ENCODE assay signal across 16 cellular contexts in the genomic region with DNA sequence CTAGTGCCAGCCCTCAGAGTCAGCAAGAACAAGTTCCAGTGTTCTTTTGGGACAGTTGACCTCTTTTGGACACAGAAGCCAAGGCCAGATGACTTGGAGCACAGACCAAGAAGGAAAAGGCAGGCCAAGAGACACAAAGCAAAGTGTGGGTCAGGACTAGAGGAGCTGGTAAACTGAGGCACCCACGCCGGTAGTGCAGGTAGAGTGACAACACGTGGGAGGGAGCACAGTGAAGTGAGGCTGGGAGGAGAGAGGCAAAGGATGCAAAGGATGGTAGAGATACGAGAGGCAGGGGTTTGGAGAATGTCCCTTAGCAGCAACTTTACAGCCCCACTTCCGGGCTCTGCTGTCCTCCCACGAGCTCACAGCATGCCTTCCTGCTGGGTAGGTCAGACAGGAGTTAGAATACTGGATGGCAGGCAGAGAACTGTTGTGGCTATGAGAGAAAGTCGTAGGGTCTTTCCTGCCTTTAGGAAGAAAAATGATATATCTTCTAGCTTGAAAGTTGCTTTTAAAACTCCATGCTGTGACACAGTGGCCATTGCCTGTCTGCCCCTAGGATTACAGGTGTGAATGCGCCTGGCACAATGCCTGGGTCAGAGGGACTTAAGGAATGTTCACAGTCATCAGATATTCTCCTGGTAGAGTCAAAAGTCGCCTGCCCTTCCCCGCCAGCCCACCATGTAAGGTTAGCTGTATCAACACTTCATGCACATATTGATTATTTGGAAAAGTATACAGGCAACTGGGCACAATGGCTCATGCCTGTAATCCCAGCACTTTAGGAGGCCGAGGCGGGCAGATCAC.
"Had no signal": no experiment of that assay in that cellular context is flagged by ENCODE, and none has a peak within 500 bp of the region (broad histone marks: within the 10 kb centered on the region; RNA-seq: fewer than 3 reads in every experiment).

No MANE protein-coding gene starts in this region.

- H3K9me3 Mint-ChIP-seq: activated CD4-positive, alpha-beta memory T cell treated with anti-CD3 and anti-CD28 coated beads, Interleukin-2, amount 10 ng/mL, durations not matched to agents 7 days and 5 days; activated naive CD8-positive, alpha-beta T cell treated with anti-CD3 and anti-CD28 coated beads, Interleukin-2, amount 10 ng/mL, durations not matched to agents 7 days and 5 days; stimulated activated memory B cell treated with anti-CD40 and anti-IgM and Interleukin-4, amounts not matched to agents 10 μg/mL and 1 μg/mL and 100 μg/mL, for 72 hours had no signal

- H3K27me3 ChIP-seq: esophagus squamous epithelium, transverse colon had no signal

- H3K27ac ChIP-seq: esophagus squamous epithelium, VCaP had no signal

- H3K4me3 Mint-ChIP-seq: activated CD4-positive, alpha-beta memory T cell treated with anti-CD3 and anti-CD28 coated beads, Interleukin-2, amount 10 ng/mL, durations not matched to agents 7 days and 5 days; activated CD4-positive, alpha-beta T cell treated with anti-CD3 and anti-CD28 coated beads for 36 hours; activated naive CD8-positive, alpha-beta T cell treated with anti-CD3 and anti-CD28 coated beads, Interleukin-2, amount 10 ng/mL, durations not matched to agents 7 days and 5 days; stimulated activated memory B cell treated with anti-CD40 and anti-IgM and Interleukin-4, amounts not matched to agents 10 μg/mL and 1 μg/mL and 100 μg/mL, for 72 hours had no signal

- H3K36me3 ChIP-seq: esophagus squamous epithelium, transverse colon had no signal

- H3K4me1 Mint-ChIP-seq: activated CD4-positive, alpha-beta memory T cell treated with anti-CD3 and anti-CD28 coated beads, Interleukin-2, amount 10 ng/mL, durations not matched to agents 7 days and 5 days; activated CD4-positive, alpha-beta T cell treated with anti-CD3 and anti-CD28 coated beads for 36 hours; activated naive CD8-positive, alpha-beta T cell treated with anti-CD3 and anti-CD28 coated beads, Interleukin-2, amount 10 ng/mL, durations not matched to agents 7 days and 5 days had no signal

- H3K27me3 Mint-ChIP-seq: activated CD4-positive, alpha-beta T cell treated with anti-CD3 and anti-CD28 coated beads for 36 hours had no signal

- H3K36me3 Mint-ChIP-seq: activated naive CD8-positive, alpha-beta T cell treated with anti-CD3 and anti-CD28 coated beads, Interleukin-2, amount 10 ng/mL, durations not matched to agents 7 days and 5 days; stimulated activated memory B cell treated with anti-CD40 and anti-IgM and Interleukin-4, amounts not matched to agents 10 μg/mL and 1 μg/mL and 100 μg/mL, for 72 hours had no signal

- H3K27ac Mint-ChIP-seq: activated CD4-positive, alpha-beta memory T cell treated with anti-CD3 and anti-CD28 coated beads, Interleukin-2, amount 10 ng/mL, durations not matched to agents 7 days and 5 days; activated CD4-positive, alpha-beta T cell treated with anti-CD3 and anti-CD28 coated beads for 36 hours; activated naive CD8-positive, alpha-beta T cell treated with anti-CD3 and anti-CD28 coated beads, Interleukin-2, amount 10 ng/mL, durations not matched to agents 7 days and 5 days; stimulated activated memory B cell treated with anti-CD40 and anti-IgM and Interleukin-4, amounts not matched to agents 10 μg/mL and 1 μg/mL and 100 μg/mL, for 72 hours had no signal

- H3K4me2 ChIP-seq: smooth muscle cell had no signal

- DNase-seq: activated CD4-positive, alpha-beta memory T cell treated with anti-CD3 and anti-CD28 coated beads, Interleukin-2, amount 10 ng/mL, durations not matched to agents 7 days and 5 days; activated CD4-positive, alpha-beta T cell treated with anti-CD3 and anti-CD28 coated beads for 36 hours; activated naive CD8-positive, alpha-beta T cell treated with anti-CD3 and anti-CD28 coated beads, Interleukin-2, amount 10 ng/mL, durations not matched to agents 7 days and 5 days; activated T-cell treated with anti-CD3 and anti-CD28 coated beads, Interleukin-2, amount 50 U/mL, for 48 hours; aorta; esophagus squamous epithelium; foreskin fibroblast; glutamatergic neuron; midbrain; posterior cingulate gyrus; T-helper 9 cell; transverse colon had no signal

- ATAC-seq: activated CD4-positive, alpha-beta T cell treated with anti-CD3 and anti-CD28 coated beads for 36 hours; right cardiac atrium; stimulated activated memory B cell treated with anti-CD40 and anti-IgM and Interleukin-4, amounts not matched to agents 10 μg/mL and 1 μg/mL and 100 μg/mL, for 72 hours had no signal

- H3K4me3 ChIP-seq: esophagus squamous epithelium, smooth muscle cell, transverse colon had no signal
